17 cellular contexts compared by ENCODE assay signal in genomic region chr5:14216902-14217301, GRCh38.
A peak's percentile ranks its signal among the peaks of the same experiment; 100 is the strongest.
DNase-seq lines count a peak whose midpoint lies in the region; ATAC-seq and TF ChIP-seq lines count a peak whose summit lies in the region.
"Had no signal": no experiment of that assay in that cellular context is flagged by ENCODE, and none has a peak within 500 bp of the region (broad histone marks: within the 10 kb centered on the region; RNA-seq: fewer than 3 reads in every experiment).

No MANE protein-coding gene starts in this region.

- H3K79me2 ChIP-seq in KMS-11 (ENCODE audit: insufficient read depth, low read depth) (peaks cover 88% of the 10 kb centered on the region), smooth muscle cell (ENCODE audit: low read depth) (peaks cover 100% of the 10 kb centered on the region)

- 81 to 84% methylated on average over 6 to 7 of the region's 7 CpGs for WGBS in endodermal cell (ENCODE audit: insufficient coverage in 1 of 2, insufficient read length in 1 of 2), 2 experiments
- 94% methylated on average over 7 of the region's 7 CpGs for WGBS in liver
- WGBS in smooth muscle cell (ENCODE audit: low lambda C conversion rate): 27% methylated on average over 7 of the region's 7 CpGs

- H3K9me3 ChIP-seq in endodermal cell (ENCODE audit: control insufficient read depth, low read length) (no peaks in the 10 kb centered on the region), liver (ENCODE audit: control insufficient read depth in 4 of 4, low read length in 3 of 4) (no peaks in the 10 kb centered on the region), smooth muscle cell (replicated peaks; ENCODE audit: low read depth) (no peaks in the 10 kb centered on the region)
- H3K9me3 ChIP-seq: vagina had no signal

- H3K4me1 Mint-ChIP-seq in endodermal cell: peaks cover 58% of the 10 kb centered on the region

- H2AFZ ChIP-seq in KMS-11 (ENCODE audit: low read depth) (no peak overlapping the region), smooth muscle cell (ENCODE audit: low read depth) (no peak overlapping the region)

- H3K36me3 ChIP-seq in KMS-11 (ENCODE audit: insufficient read depth): no peaks in the 10 kb centered on the region
- H3K36me3 ChIP-seq in endodermal cell (ENCODE audit: control insufficient read depth, insufficient read depth, low read length): no peaks in the 10 kb centered on the region
- no peaks in the 10 kb centered on the region for H3K36me3 ChIP-seq in liver (ENCODE audit: control insufficient read depth in 4 of 4, insufficient read depth in 3 of 4, low read depth in 1 of 4, low read length in 3 of 4)
- H3K36me3 ChIP-seq in smooth muscle cell (ENCODE audit: low read depth): no peaks in the 10 kb centered on the region
- H3K36me3 ChIP-seq: vagina had no signal

- no peaks in the 10 kb centered on the region for H3K27me3 ChIP-seq in KMS-11 (ENCODE audit: insufficient read depth, low read depth)
- H3K27me3 ChIP-seq in endodermal cell (ENCODE audit: control insufficient read depth, insufficient read depth, low read length, poor library complexity, severe bottlenecking): peaks cover 91% of the 10 kb centered on the region
- no peaks in the 10 kb centered on the region for H3K27me3 ChIP-seq in liver (ENCODE audit: control insufficient read depth in 4 of 4, insufficient read depth in 4 of 4, low read length in 3 of 4)
- no peaks in the 10 kb centered on the region for H3K27me3 ChIP-seq in smooth muscle cell (ENCODE audit: low read depth)
- H3K27me3 ChIP-seq: vagina had no signal

- TF ChIP-seq CTCF in KMS-11 (conservative IDR thresholded peaks at IDR 0.05; ENCODE audit: low read depth, low read length) (no peak), endodermal cell (conservative IDR thresholded peaks at IDR 0.05) (no peak), liver (IDR thresholded peaks at IDR 0.05; ENCODE audit: low read depth, low read length, missing input control) (no peak), smooth muscle cell (IDR thresholded peaks at IDR 0.05; ENCODE audit: borderline replicate concordance, insufficient read depth, poor library complexity, severe bottlenecking) (no peak)

- H3K4me2 ChIP-seq in KMS-11: peak overlapping the region; percentile 86
- H3K4me2 ChIP-seq in smooth muscle cell: peak overlapping the region; percentile 9

- H3K27me3 Mint-ChIP-seq in endodermal cell (ENCODE audit: insufficient read depth): peaks cover 84% of the 10 kb centered on the region

- H3K9ac ChIP-seq in KMS-11 (peak overlapping the region; percentile 48), endodermal cell (ENCODE audit: extremely low read depth, low read length, poor library complexity, severe bottlenecking) (no peak overlapping the region), liver (ENCODE audit: low read depth in 1 of 2, low read length in 2 of 2) (no peak overlapping the region), smooth muscle cell (ENCODE audit: low read depth) (peak overlapping the region; percentile 40)

- H3K9me3 Mint-ChIP-seq in endodermal cell: no peaks in the 10 kb centered on the region
- H3K9me3 Mint-ChIP-seq: activated naive CD8-positive, alpha-beta T cell treated with anti-CD3 and anti-CD28 coated beads, Interleukin-2, amount 50 U/mL, for 24 hours; T-cell had no signal

- no peaks in the 10 kb centered on the region for H3F3A ChIP-seq in smooth muscle cell (ENCODE audit: low read depth)

- TF ChIP-seq RAD21 in liver (IDR thresholded peaks at IDR 0.05): no peak

- no peaks in the 10 kb centered on the region for H3K36me3 Mint-ChIP-seq in endodermal cell (ENCODE audit: low read depth)
- H3K36me3 Mint-ChIP-seq: CD4-positive, alpha-beta memory T cell; T-cell had no signal

- H3K4me1 ChIP-seq in KMS-11 (ENCODE audit: low read depth, poor library complexity, severe bottlenecking): peaks cover 99% of the 10 kb centered on the region
- peaks cover 8% of the 10 kb centered on the region for H3K4me1 ChIP-seq in endodermal cell (ENCODE audit: control insufficient read depth, insufficient read depth, low read length)
- peaks cover 19 to 53% (median 36%) of the 10 kb centered on the region in 4 donors for H3K4me1 ChIP-seq in liver (ENCODE audit: control insufficient read depth in 4 of 4, insufficient read depth in 4 of 4, low read length in 3 of 4)
- peaks cover 50% of the 10 kb centered on the region for H3K4me1 ChIP-seq in smooth muscle cell (ENCODE audit: low read depth)

- H3K4me3 ChIP-seq in KMS-11 (IDR thresholded peaks at IDR 0.05; ENCODE audit: insufficient read depth, low read depth, low read length): no peak overlapping the region
- H3K4me3 ChIP-seq in endodermal cell (ENCODE audit: low read length): no peak overlapping the region
- H3K4me3 ChIP-seq in liver (ENCODE audit: low read depth in 1 of 3, low read length in 3 of 3): no peak overlapping the region
- no peak overlapping the region for H3K4me3 ChIP-seq in smooth muscle cell
- H3K4me3 ChIP-seq: K562, vagina had no signal

- DNase-seq in endodermal cell: peak; percentile 85
- no peak for DNase-seq in smooth muscle cell (lab: John Stamatoyannopoulos, UW; ENCODE audit: unreplicated experiment)
- no peak for DNase-seq in amniotic stem cell (lab: John Stamatoyannopoulos, UW)
- no peak for DNase-seq in NCI-H345 treated with DMSO at 0.1 percent for 48 hours (lab: John Stamatoyannopoulos, UW; ENCODE audit: unreplicated experiment)
- DNase-seq: activated CD4-positive, alpha-beta T cell treated with anti-CD3 and anti-CD28 coated beads for 36 hours; activated naive CD8-positive, alpha-beta T cell treated with anti-CD3 and anti-CD28 coated beads, Interleukin-2, amount 50 U/mL, for 24 hours; CD4-positive, alpha-beta memory T cell; EL; NCI-H146; retina; stimulated activated CD4-positive, alpha-beta T cell treated with anti-CD3 and anti-CD28 coated beads, Interleukin-4, amount 100 ng/mL, for 24 hours; T-cell had no signal

- H4K20me1 ChIP-seq in KMS-11 (ENCODE audit: insufficient read depth) (no peaks in the 10 kb centered on the region), smooth muscle cell (ENCODE audit: low read depth) (peaks cover 96% of the 10 kb centered on the region)

- ATAC-seq in GM18870 (IDR thresholded peaks at IDR 0.05; ENCODE audit: unreplicated experiment): no peak
- ATAC-seq: activated CD4-positive, alpha-beta T cell treated with anti-CD3 and anti-CD28 coated beads for 36 hours; activated naive CD8-positive, alpha-beta T cell treated with anti-CD3 and anti-CD28 coated beads, Interleukin-2, amount 50 U/mL, for 24 hours; K562; T-cell had no signal

- H3K27ac ChIP-seq in KMS-11 (peak overlapping the region; percentile 92), endodermal cell (ENCODE audit: low read depth, low read length) (no peak overlapping the region), liver (ENCODE audit: low read depth in 1 of 2, low read length in 2 of 2) (peak overlapping the region; percentile 53 to 87), smooth muscle cell (ENCODE audit: low read depth) (peak overlapping the region; percentile 85)
- H3K27ac ChIP-seq: vagina had no signal

- no peak overlapping the region for H3K4me3 Mint-ChIP-seq in endodermal cell
- H3K4me3 Mint-ChIP-seq: activated CD4-positive, alpha-beta T cell treated with anti-CD3 and anti-CD28 coated beads for 36 hours; activated naive CD8-positive, alpha-beta T cell treated with anti-CD3 and anti-CD28 coated beads, Interleukin-2, amount 50 U/mL, for 24 hours; T-cell had no signal

- H3K27ac Mint-ChIP-seq in endodermal cell: peak overlapping the region; percentile 24
- H3K27ac Mint-ChIP-seq: activated CD4-positive, alpha-beta T cell treated with anti-CD3 and anti-CD28 coated beads for 36 hours; activated naive CD8-positive, alpha-beta T cell treated with anti-CD3 and anti-CD28 coated beads, Interleukin-2, amount 50 U/mL, for 24 hours; CD4-positive, alpha-beta memory T cell; T-cell had no signal

TF ChIP-seq in liver, 16 proteins besides CTCF, POLR2A, EP300 and RAD21:
- TF ChIP-seq RXRA (IDR thresholded peaks at IDR 0.05): no peak
- TF ChIP-seq NR2F2 (IDR thresholded peaks at IDR 0.05): no peak
- TF ChIP-seq HNF4A (conservative IDR thresholded peaks at IDR 0.05): no peak
- no peak for TF ChIP-seq SP1 (IDR thresholded peaks at IDR 0.05)
- no peak for TF ChIP-seq ZBTB33 (IDR thresholded peaks at IDR 0.05)
- no peak for TF ChIP-seq TAF1 (conservative IDR thresholded peaks at IDR 0.05)
- TF ChIP-seq JUND (IDR thresholded peaks at IDR 0.05): no peak
- no peak for TF ChIP-seq MAX (IDR thresholded peaks at IDR 0.05)

Comparison
In these comparisons a context has a peak if more than half of its experiments do, and no peak if none do; other contexts are left out.
1. H3K9ac ChIP-seq: peak in KMS-11 (single experiment) and smooth muscle cell (single experiment); none in endodermal cell (single experiment) and liver (0 of 2).